21 cellular contexts compared by ENCODE assay signal in the genomic region with DNA sequence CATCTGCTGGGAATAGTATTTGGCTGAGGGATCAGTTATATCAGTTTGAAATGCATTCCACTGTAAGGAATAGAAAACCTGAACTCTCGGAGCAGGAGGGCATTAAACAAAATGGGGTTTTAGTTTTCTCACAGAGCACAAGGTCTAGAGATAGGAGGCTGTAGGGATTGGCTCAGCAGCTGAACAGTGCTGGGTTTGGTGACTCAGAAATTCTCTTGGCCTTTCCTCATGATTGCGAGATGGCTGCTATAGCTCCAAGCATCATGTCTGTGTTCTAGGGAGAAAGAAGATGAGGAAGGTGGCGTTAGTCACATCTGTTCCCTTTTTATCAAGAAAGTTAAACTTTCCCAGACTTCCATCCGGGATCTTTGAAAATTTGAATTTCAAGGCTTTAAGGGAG.
A peak's percentile ranks its signal among the peaks of the same experiment; 100 is the strongest.
DNase-seq lines count a peak whose midpoint lies in the region; TF ChIP-seq lines count a peak whose summit lies in the region.
"Had no signal": no experiment of that assay in that cellular context is flagged by ENCODE, and none has a peak within 500 bp of the region (broad histone marks: within the 10 kb centered on the region; RNA-seq: fewer than 3 reads in every experiment).

No MANE protein-coding gene starts in this region.

- DNase-seq in HCEC 1CT (peak; percentile 38), astrocyte of the spinal cord (ENCODE audit: low read depth, low spot score) (peak; percentile 37), fibroblast of peridontal ligament (ENCODE audit: extremely low read depth) (peak; percentile 36), type B pancreatic cell (ENCODE audit: extremely low spot score, unreplicated experiment) (no peak), islet precursor cell (no peak), middle frontal gyrus (ENCODE audit: extremely low spot score, low spot score) (no peak)
- no peak for DNase-seq in T-helper 2 cell treated with Interferon-gamma antibody and Interleukin-4, amounts not matched to agents 5 μg/mL and 100 μg/mL, for 36 hours (ENCODE audit: low spot score)
- DNase-seq: activated naive CD4-positive, alpha-beta T cell treated with Interleukin-2 at 50 U/mL for 16 hours; activated T-cell treated with anti-CD3 and anti-CD28 coated beads, Interleukin-2, amount 50 U/mL, for 48 hours; BE2C; effector CD8-positive, alpha-beta T cell; heart right ventricle; NCI-H1105 treated with DMSO at 0.1 percent for 48 hours; NCI-H2081; OCI-M1; SJCRH30; stimulated activated CD4-positive, alpha-beta T cell treated with anti-CD3 and anti-CD28 coated beads, Interleukin-2, amount 100 ng/mL, for 24 hours; T-helper 1 cell; testis had no signal

- no peaks in the 10 kb centered on the region for H3K27me3 Mint-ChIP-seq in type B pancreatic cell
- H3K27me3 Mint-ChIP-seq in T-helper 2 cell treated with Interferon-gamma antibody and Interleukin-4, amounts not matched to agents 5 μg/mL and 100 μg/mL, for 36 hours (ENCODE audit: low read depth), result no peaks in the 10 kb centered on the region

- in situ Hi-C loops in astrocyte of the spinal cord (cut with HindIII; ENCODE audit: low sequenced_read_pairs), result no loop called here

- TF ChIP-seq CTCF in astrocyte of the spinal cord (IDR thresholded peaks at IDR 0.05; ENCODE audit: low read depth, low read length), result no peak
- no peak for TF ChIP-seq CTCF in type B pancreatic cell (conservative IDR thresholded peaks at IDR 0.05)

- H3K4me3 ChIP-seq in astrocyte of the spinal cord (ENCODE audit: low read depth, low read length), result no peak overlapping the region
- H3K4me3 ChIP-seq: heart right ventricle, prostate gland, SJCRH30, testis had no signal

- H3K4me1 Mint-ChIP-seq in type B pancreatic cell (ENCODE audit: unreplicated experiment), result peaks cover 65% of the 10 kb centered on the region
- no peaks in the 10 kb centered on the region for H3K4me1 Mint-ChIP-seq in T-helper 2 cell treated with Interferon-gamma antibody and Interleukin-4, amounts not matched to agents 5 μg/mL and 100 μg/mL, for 36 hours (ENCODE audit: low read depth)

- no peak overlapping the region for H3K4me3 Mint-ChIP-seq in type B pancreatic cell
- no peak overlapping the region for H3K4me3 Mint-ChIP-seq in T-helper 2 cell treated with Interferon-gamma antibody and Interleukin-4, amounts not matched to agents 5 μg/mL and 100 μg/mL, for 36 hours
- H3K4me3 Mint-ChIP-seq: stimulated activated effector memory CD8-positive, alpha-beta T cell treated with anti-CD3 and anti-CD28 coated beads, Interleukin-12 subunit alpha, Interleukin-12 subunit beta, amount 100 ng/mL, for 72 hours had no signal

- no peaks in the 10 kb centered on the region for H3K36me3 Mint-ChIP-seq in type B pancreatic cell
- H3K36me3 Mint-ChIP-seq in T-helper 2 cell treated with Interferon-gamma antibody and Interleukin-4, amounts not matched to agents 5 μg/mL and 100 μg/mL, for 36 hours (ENCODE audit: low read depth), result no peaks in the 10 kb centered on the region
- H3K36me3 Mint-ChIP-seq: stimulated activated effector memory CD8-positive, alpha-beta T cell treated with anti-CD3 and anti-CD28 coated beads, Interleukin-12 subunit alpha, Interleukin-12 subunit beta, amount 100 ng/mL, for 72 hours had no signal

- peaks cover 4% of the 10 kb centered on the region for H3K9me3 Mint-ChIP-seq in type B pancreatic cell
- no peaks in the 10 kb centered on the region for H3K9me3 Mint-ChIP-seq in T-helper 2 cell treated with Interferon-gamma antibody and Interleukin-4, amounts not matched to agents 5 μg/mL and 100 μg/mL, for 36 hours
- H3K9me3 Mint-ChIP-seq: stimulated activated effector memory CD8-positive, alpha-beta T cell treated with anti-CD3 and anti-CD28 coated beads, Interleukin-12 subunit alpha, Interleukin-12 subunit beta, amount 100 ng/mL, for 72 hours had no signal

- peak overlapping the region; percentile 18 for H3K27ac Mint-ChIP-seq in type B pancreatic cell
- H3K27ac Mint-ChIP-seq in T-helper 2 cell treated with Interferon-gamma antibody and Interleukin-4, amounts not matched to agents 5 μg/mL and 100 μg/mL, for 36 hours, result no peak overlapping the region
- H3K27ac Mint-ChIP-seq: stimulated activated effector memory CD8-positive, alpha-beta T cell treated with anti-CD3 and anti-CD28 coated beads, Interleukin-12 subunit alpha, Interleukin-12 subunit beta, amount 100 ng/mL, for 72 hours had no signal

Comparison
In these comparisons a context has a peak if more than half of its experiments do, and no peak if none do; other contexts are left out.
1. DNase-seq: peak in HCEC 1CT (single experiment), astrocyte of the spinal cord (single experiment) and fibroblast of peridontal ligament (single experiment); none in type B pancreatic cell (single experiment), T-helper 2 cell treated with Interferon-gamma antibody and Interleukin-4, amounts not matched to agents 5 μg/mL and 100 μg/mL, for 36 hours (single experiment), islet precursor cell (single experiment) and middle frontal gyrus (single experiment).